In genomic region chr20:63885264-63886053, GRCh38 we compare ENCODE assay signal across 16 cellular contexts. TPM values are rescaled to one million over a fixed set of nuclear protein-coding genes. Genes with fewer than 3 reads are reported as not detected.
A peak's percentile ranks its signal among the peaks of the same experiment; 100 is the strongest.
DNase-seq lines count a peak whose midpoint lies in the region; ATAC-seq and TF ChIP-seq lines count a peak whose summit lies in the region.
"Had no signal": no experiment of that assay in that cellular context is flagged by ENCODE, and none has a peak within 500 bp of the region (broad histone marks: within the 10 kb centered on the region; RNA-seq: fewer than 3 reads in every experiment).

No MANE protein-coding gene starts in this region.

- no peak for TF ChIP-seq POLR2A in heart left ventricle (IDR thresholded peaks at IDR 0.05)

- H3K27me3 ChIP-seq in heart left ventricle, result no peaks in the 10 kb centered on the region
- no peaks in the 10 kb centered on the region for H3K27me3 ChIP-seq in esophagus (ENCODE audit: control insufficient read depth in 1 of 2, insufficient read depth in 2 of 2, low read length in 2 of 2)
- H3K27me3 ChIP-seq: ascending aorta, dorsolateral prefrontal cortex, SJCRH30 had no signal

- H3K4me3 Mint-ChIP-seq in stimulated activated naive CD8-positive, alpha-beta T cell treated with anti-CD3 and anti-CD28 coated beads, Interleukin-15, amount 100 ng/mL, for 72 hours, result peak overlapping the region in 1 of 2 donors; percentile 45

- peak overlapping the region in 1 of 2 donors; percentile 63 for H3K27ac Mint-ChIP-seq in stimulated activated naive CD8-positive, alpha-beta T cell treated with anti-CD3 and anti-CD28 coated beads, Interleukin-15, amount 100 ng/mL, for 72 hours

- TF ChIP-seq CTCF in heart left ventricle (IDR thresholded peaks at IDR 0.05), result no peak

- H3K4me1 ChIP-seq in heart left ventricle, result peaks cover 0 to 26% (median 8%) of the 10 kb centered on the region in 12 donors
- peaks cover 0 to 28% of the 10 kb centered on the region in 2 donors for H3K4me1 ChIP-seq in esophagus (ENCODE audit: control insufficient read depth in 2 of 2, insufficient read depth in 2 of 2, low read length in 1 of 2)
- H3K4me1 ChIP-seq: ascending aorta, SJCRH30 had no signal

- ATAC-seq in heart left ventricle (no peak), Right ventricle myocardium superior (ENCODE audit: poor library complexity) (no peak)
- peak; percentile 78 for ATAC-seq in stimulated activated naive CD8-positive, alpha-beta T cell treated with anti-CD3 and anti-CD28 coated beads, Interleukin-15, amount 100 ng/mL, for 72 hours

- peaks cover 19% of the 10 kb centered on the region for H3K4me1 Mint-ChIP-seq in stimulated activated naive CD8-positive, alpha-beta T cell treated with anti-CD3 and anti-CD28 coated beads, Interleukin-15, amount 100 ng/mL, for 72 hours

- H3K4me3 ChIP-seq in heart left ventricle, result no peak overlapping the region
- peak overlapping the region; percentile 17 to 37 for H3K4me3 ChIP-seq in esophagus (ENCODE audit: low read depth in 1 of 2, low read length in 2 of 2)
- H3K4me3 ChIP-seq: ascending aorta, dorsolateral prefrontal cortex, SJCRH30, skin epidermis had no signal

- H3K9me3 ChIP-seq in heart left ventricle (no peaks in the 10 kb centered on the region), esophagus (ENCODE audit: control insufficient read depth in 2 of 2, insufficient read depth in 1 of 2, low read depth in 1 of 2, low read length in 1 of 2) (no peaks in the 10 kb centered on the region)
- H3K9me3 ChIP-seq: ascending aorta, SJCRH30 had no signal

- no peaks in the 10 kb centered on the region for H3K27me3 Mint-ChIP-seq in stimulated activated naive CD8-positive, alpha-beta T cell treated with anti-CD3 and anti-CD28 coated beads, Interleukin-15, amount 100 ng/mL, for 72 hours

- H3K27ac ChIP-seq in heart left ventricle (peak overlapping the region in 9 of 12 donors; percentile 20 to 74 (median 51)), esophagus (ENCODE audit: low read depth in 2 of 2, low read length in 1 of 2) (peak overlapping the region; percentile 49 to 73)
- H3K27ac ChIP-seq: ascending aorta, SJCRH30 had no signal

- DNase-seq in heart left ventricle, result no peak
- DNase-seq in Right ventricle myocardium superior, result no peak
- peak in 1 of 2 donors; percentile 32 for DNase-seq in stimulated activated naive CD8-positive, alpha-beta T cell treated with anti-CD3 and anti-CD28 coated beads, Interleukin-15, amount 100 ng/mL, for 72 hours
- DNase-seq in activated gamma-delta T cell (lab: John Stamatoyannopoulos, UW), result no peak
- no peak for DNase-seq in amygdala (lab: John Stamatoyannopoulos, UW)
- DNase-seq: ACHN; activated CD4-positive, alpha-beta T cell treated with anti-CD3 and anti-CD28 coated beads, Interleukin-2, amount 50 U/mL, for 4 hours; COR-L47; dorsolateral prefrontal cortex; GDM1; MV-4-11; NCI-H2107; SJCRH30 had no signal

- no peaks in the 10 kb centered on the region for H3K9me3 Mint-ChIP-seq in stimulated activated naive CD8-positive, alpha-beta T cell treated with anti-CD3 and anti-CD28 coated beads, Interleukin-15, amount 100 ng/mL, for 72 hours

- WGBS in heart left ventricle, 4 donors, result 87 to 91% (median 90%) methylated on average over 17 to 27 of the region's 27 CpGs
- WGBS in esophagus, 2 donors, result 64 to 76% methylated on average over 25 to 27 of the region's 27 CpGs

- intact Hi-C loops in heart left ventricle (cut with DNase I), result no loop called here
- intact Hi-C loops in Right ventricle myocardium superior (cut with DNase I), result no loop called here

- peaks cover 0 to 97% (median 69%) of the 10 kb centered on the region in 9 donors for H3K36me3 ChIP-seq in heart left ventricle
- H3K36me3 ChIP-seq in esophagus (ENCODE audit: control insufficient read depth in 2 of 2, insufficient read depth in 2 of 2, low read length in 1 of 2), result peaks cover 18 to 62% of the 10 kb centered on the region in 2 donors

RNA-seq across cellular contexts. Expression of gene DNAJC5, which starts 9.5 kb away (rescaled TPM):
- 10 to 100 TPM; 34.8 to 57.1 (median 46.1) TPM for total RNA-seq in heart left ventricle
- 10 to 100 TPM; 21.1 to 46.3 TPM for polyA plus RNA-seq in heart left ventricle
- total RNA-seq in Right ventricle myocardium superior, result 42.3 TPM
- polyA plus RNA-seq in esophagus, result 10 to 100 TPM; 42.9 to 59.4 TPM

RNA-seq across cellular contexts. Expression of gene TPD52L2, which starts 20.4 kb away (rescaled TPM):
- 100 to 1,000 TPM in 1 of 9 donors, 10 to 100 TPM in 8; 65.0 to 122 (median 72.2) TPM for total RNA-seq in heart left ventricle
- polyA plus RNA-seq in heart left ventricle, result 100 to 1,000 TPM in 1 of 2 donors, 10 to 100 TPM in 1; 44.4 to 179 TPM
- 69.0 TPM for total RNA-seq in Right ventricle myocardium superior
- polyA plus RNA-seq in esophagus, result 100 to 1,000 TPM in 1 of 2 donors, 10 to 100 TPM in 1; 82.0 to 107 TPM

RNA-seq across cellular contexts. Expression of gene ABHD16B, which starts 24.2 kb away (rescaled TPM):
- total RNA-seq in heart left ventricle (not detected), Right ventricle myocardium superior (not detected)
- polyA plus RNA-seq in heart left ventricle (under 1 TPM; 0.12 to 0.72 TPM), esophagus (under 1 TPM; 0.42 to 0.92 TPM)
- total RNA-seq: ascending aorta, SJCRH30 had no signal

RNA-seq across cellular contexts. Expression of gene ZBTB46, which starts 54.4 kb away (rescaled TPM):
- total RNA-seq in heart left ventricle (10 to 100 TPM; 11.2 to 27.4 (median 14.4) TPM), Right ventricle myocardium superior (13.5 TPM)
- polyA plus RNA-seq in heart left ventricle (1 to 10 TPM; 6.6 to 8.2 TPM), esophagus (1 to 10 TPM in 1 of 2 donors, under 1 TPM in 1; 0.68 to 1.0 TPM)

Comparison
In these comparisons a context has a peak if more than half of its experiments do, and no peak if none do; other contexts are left out.
1. H3K4me3 ChIP-seq: peak in esophagus (2 of 2); none in heart left ventricle (0 of 12).